ENCODE assay signal across 11 cellular contexts in genomic region chr17:34581446-34582184, GRCh38. TPM values are rescaled to one million over a fixed set of nuclear protein-coding genes. Genes with fewer than 3 reads are reported as not detected.
DNase-seq lines count a peak whose midpoint lies in the region; FAIRE-seq and TF ChIP-seq lines count a peak whose summit lies in the region.
"Had no signal": no experiment of that assay in that cellular context is flagged by ENCODE, and none has a peak within 500 bp of the region (broad histone marks: within the 10 kb centered on the region; RNA-seq: fewer than 3 reads in every experiment).

No MANE protein-coding gene starts in this region.

- no peak overlapping the region for H3K9ac ChIP-seq in adipocyte (ENCODE audit: low read length)
- no peak overlapping the region for H3K9ac ChIP-seq in kidney (ENCODE audit: low read length in 2 of 2)

- no peak for TF ChIP-seq POLR2A in stomach (IDR thresholded peaks at IDR 0.05)

- TF ChIP-seq CTCF in kidney (IDR thresholded peaks at IDR 0.05; ENCODE audit: borderline replicate concordance, extremely low read depth, insufficient read depth) (no peak), stomach (IDR thresholded peaks at IDR 0.05) (no peak)

- H3K4me3 ChIP-seq in adipocyte (ENCODE audit: low read length) (peak overlapping the region; percentile 64), kidney (ENCODE audit: low read length in 2 of 2) (peak overlapping the region; percentile 10 to 58), stomach (peak overlapping the region; percentile 41 to 69 (median 56))
- H3K4me3 ChIP-seq: MG63 had no signal

- H3K27me3 ChIP-seq in adipocyte (replicated peaks; ENCODE audit: control insufficient read depth, insufficient read depth, low read length) (peaks cover 32% of the 10 kb centered on the region), stomach (peaks cover 26 to 96% (median 83%) of the 10 kb centered on the region in 3 donors)

- TF ChIP-seq EP300 in stomach (IDR thresholded peaks at IDR 0.05), result no peak

- no peak for FAIRE-seq in kidney (lab: Jason Lieb, UNC)

- 1 to 4% (median 2%) methylated on average over 20 to 78 of the region's 78 CpGs for WGBS in stomach, 5 donors

- H3K4me1 ChIP-seq in adipocyte (ENCODE audit: control insufficient read depth, insufficient read depth, low read length), result peaks cover 17% of the 10 kb centered on the region
- H3K4me1 ChIP-seq in kidney (ENCODE audit: control insufficient read depth in 1 of 2, insufficient read depth in 1 of 2, low read depth in 1 of 2, low read length in 2 of 2), result peaks cover 0 to 17% of the 10 kb centered on the region in 2 donors
- peaks cover 29 to 40% (median 38%) of the 10 kb centered on the region in 4 donors for H3K4me1 ChIP-seq in stomach

- H3K9me3 ChIP-seq in adipocyte (ENCODE audit: control insufficient read depth, low read length) (no peaks in the 10 kb centered on the region), kidney (ENCODE audit: control insufficient read depth in 1 of 2, low read length in 2 of 2) (no peaks in the 10 kb centered on the region), stomach (no peaks in the 10 kb centered on the region)
- H3K9me3 ChIP-seq: adrenal gland, MG63 had no signal

- intact Hi-C loops in kidney (cut with DNase I), result no loop called here
- intact Hi-C loops in stomach (cut with DNase I; ENCODE audit: low total_unique reads), result no loop called here

- peak; percentile 38 for DNase-seq in NCI-H2171 treated with DMSO at 0.1 percent for 48 hours (lab: John Stamatoyannopoulos, UW)
- DNase-seq in NCI-H2171 (lab: John Stamatoyannopoulos, UW), result no peak
- peak; percentile 15 for DNase-seq in adipocyte (ENCODE audit: low read depth)
- no peak for DNase-seq in kidney
- DNase-seq in stomach, result no peak
- DNase-seq in NCI-H2107 treated with DMSO at 0.1 percent for 48 hours (lab: John Stamatoyannopoulos, UW; ENCODE audit: unreplicated experiment), result no peak
- DNase-seq in NCI-H2029 (lab: John Stamatoyannopoulos, UW), result no peak
- no peak for DNase-seq in kidney glomerular epithelial cell (lab: John Stamatoyannopoulos, UW)
- DNase-seq: ACHN, adrenal gland, MG63 had no signal

- no peak overlapping the region for H3K27ac ChIP-seq in kidney (ENCODE audit: low read depth in 2 of 2, low read length in 2 of 2)
- H3K27ac ChIP-seq in stomach, result no peak overlapping the region
- H3K27ac ChIP-seq: adrenal gland had no signal

- no peaks in the 10 kb centered on the region for H3K36me3 ChIP-seq in adipocyte (ENCODE audit: control insufficient read depth, insufficient read depth, low read length, severe bottlenecking)
- no peaks in the 10 kb centered on the region for H3K36me3 ChIP-seq in kidney (ENCODE audit: control insufficient read depth in 1 of 2, insufficient read depth in 2 of 2, low read length in 2 of 2)
- no peaks in the 10 kb centered on the region for H3K36me3 ChIP-seq in stomach
- H3K36me3 ChIP-seq: adrenal gland, MG63 had no signal

RNA-seq across cellular contexts. Expression of gene TMEM132E, which starts 2.2 kb away (rescaled TPM):
- total RNA-seq in kidney (1.1 TPM), stomach (under 1 TPM in 1 of 5 donors, not detected in 4; 0.55 TPM)
- polyA plus RNA-seq in kidney (ENCODE audit: insufficient read depth, low read depth, low replicate concordance) (4.3 TPM), stomach (under 1 TPM in 2 of 3 donors, not detected in 1; 0.05 to 0.12 TPM)

Comparison
In these comparisons a context has a peak if more than half of its experiments do, and no peak if none do; other contexts are left out.
1. DNase-seq: peak in NCI-H2171 treated with DMSO at 0.1 percent for 48 hours (single experiment) and adipocyte (single experiment); none in NCI-H2171 (single experiment), kidney (single experiment), stomach (single experiment), NCI-H2107 treated with DMSO at 0.1 percent for 48 hours (single experiment), NCI-H2029 (single experiment) and kidney glomerular epithelial cell (single experiment).
2. Peak in every context shown above with its lines, with median percentiles within 50 percentile points of each other: H3K4me3 ChIP-seq.